In the genomic region with DNA sequence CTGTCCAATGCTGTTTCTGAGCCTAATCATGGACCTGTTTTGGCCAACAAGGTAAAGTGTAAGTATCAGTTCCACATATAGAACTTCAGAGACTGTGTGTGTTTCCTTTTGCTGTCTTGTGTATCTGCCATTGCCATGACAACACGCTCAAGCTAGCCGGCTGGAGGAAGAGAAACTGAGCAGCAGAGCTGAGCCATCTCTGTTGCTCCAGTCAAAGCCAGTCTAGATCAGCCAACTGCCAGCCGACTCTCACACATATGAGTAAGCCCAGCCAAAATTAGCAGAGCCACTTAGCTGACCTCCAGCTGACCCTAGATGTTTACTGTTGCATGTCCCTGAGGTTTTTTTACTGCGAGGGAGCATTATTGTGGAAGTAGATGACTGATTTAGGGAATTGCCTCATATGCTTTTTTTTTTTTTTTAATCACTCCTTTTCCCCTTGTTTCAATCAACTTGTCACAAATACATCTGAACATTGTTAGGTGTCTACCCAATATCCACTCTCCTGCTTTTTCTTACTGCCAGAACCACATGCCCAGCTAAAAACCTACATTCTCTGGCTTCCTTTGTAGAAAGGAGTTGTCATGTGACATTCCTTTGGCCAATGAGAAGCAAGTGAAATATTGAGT, we compare ENCODE assay signal across 7 cellular contexts.
DNase-seq lines count a peak whose midpoint lies in the region; ATAC-seq and TF ChIP-seq lines count a peak whose summit lies in the region.

No MANE protein-coding gene starts in this region.

- no TSS peak for BruUV-seq in Calu3 (replicated peaks; lab: Mats Ljungman, UMichigan)

- no peaks in the 10 kb centered on the region for H3K27me3 ChIP-seq in upper lobe of left lung

- DNase-seq in amniotic epithelial cell (ENCODE audit: low read depth) (peak; percentile 81), upper lobe of left lung (peak in 1 of 2 donors; percentile 65), NCI-H1105 (lab: John Stamatoyannopoulos, UW) (no peak), Calu3 (no peak)

- H3K4me3 Mint-ChIP-seq in IgD-negative memory B cell: peak overlapping the region in 3 of 4 donors; percentile 17 to 35 (median 28)
- no peak overlapping the region for H3K4me3 Mint-ChIP-seq in Calu3 (ENCODE audit: low read depth, unreplicated experiment)

- H3K27ac Mint-ChIP-seq in IgD-negative memory B cell: peak overlapping the region; percentile 62 to 92 (median 85)
- no peak overlapping the region for H3K27ac Mint-ChIP-seq in Calu3 (ENCODE audit: unreplicated experiment)

- no peak for TF ChIP-seq CTCF in upper lobe of left lung (IDR thresholded peaks at IDR 0.05)
- no peak for TF ChIP-seq CTCF in Calu3 (IDR thresholded peaks at IDR 0.05; ENCODE audit: unreplicated experiment)

- TF ChIP-seq POLR2A in upper lobe of left lung (IDR thresholded peaks at IDR 0.05): no peak

- no peak overlapping the region for H3K27ac ChIP-seq in upper lobe of left lung

- 48 to 61% methylated on average over 4 of the region's 4 CpGs for WGBS in upper lobe of left lung, 2 donors

- CTCF ChIA-PET in Calu3 (lab: Charles Lee): interaction anchor here (0.7 kb wide), 1 partner anchor 48 kb away, joined by 3 read pairs; no protein-coding TSS in a partner anchor

- H3K36me3 Mint-ChIP-seq in IgD-negative memory B cell: no peaks in the 10 kb centered on the region
- H3K36me3 Mint-ChIP-seq in Calu3 (ENCODE audit: insufficient read depth, unreplicated experiment): peaks cover 5% of the 10 kb centered on the region

- intact Hi-C loops in Calu3 (cut with micrococcal nuclease; ENCODE audit: unreplicated experiment): no loop called here

- H3K4me1 ChIP-seq in upper lobe of left lung: peaks cover 0 to 6% (median 4%) of the 10 kb centered on the region in 4 donors

- no peak for TF ChIP-seq EP300 in upper lobe of left lung (IDR thresholded peaks at IDR 0.05)

- peaks cover 11% of the 10 kb centered on the region for H3K27me3 Mint-ChIP-seq in IgD-negative memory B cell
- H3K27me3 Mint-ChIP-seq in Calu3 (ENCODE audit: unreplicated experiment): peaks cover 15% of the 10 kb centered on the region

- ATAC-seq in GM18511 (IDR thresholded peaks at IDR 0.05; ENCODE audit: unreplicated experiment) (peak; percentile 97), GM21619 (IDR thresholded peaks at IDR 0.05; ENCODE audit: unreplicated experiment) (peak; percentile 88), upper lobe of left lung (ENCODE audit: low FRiP score in 2 of 2) (peak; percentile 60 to 74)

- H3K9me3 ChIP-seq in upper lobe of left lung: no peaks in the 10 kb centered on the region

- H3K4me1 Mint-ChIP-seq in IgD-negative memory B cell: peaks cover 32 to 34% (median 32%) of the 10 kb centered on the region in 3 donors
- peaks cover 10% of the 10 kb centered on the region for H3K4me1 Mint-ChIP-seq in Calu3 (ENCODE audit: low read depth, unreplicated experiment)

- H3K4me3 ChIP-seq in upper lobe of left lung: no peak overlapping the region

- no peaks in the 10 kb centered on the region for H3K36me3 ChIP-seq in upper lobe of left lung

- H3K9me3 Mint-ChIP-seq in IgD-negative memory B cell (peaks cover 5 to 21% (median 11%) of the 10 kb centered on the region in 3 donors), Calu3 (ENCODE audit: low read depth, unreplicated experiment) (peaks cover 4% of the 10 kb centered on the region)
